8 cellular contexts compared by ENCODE assay signal in the genomic region with DNA sequence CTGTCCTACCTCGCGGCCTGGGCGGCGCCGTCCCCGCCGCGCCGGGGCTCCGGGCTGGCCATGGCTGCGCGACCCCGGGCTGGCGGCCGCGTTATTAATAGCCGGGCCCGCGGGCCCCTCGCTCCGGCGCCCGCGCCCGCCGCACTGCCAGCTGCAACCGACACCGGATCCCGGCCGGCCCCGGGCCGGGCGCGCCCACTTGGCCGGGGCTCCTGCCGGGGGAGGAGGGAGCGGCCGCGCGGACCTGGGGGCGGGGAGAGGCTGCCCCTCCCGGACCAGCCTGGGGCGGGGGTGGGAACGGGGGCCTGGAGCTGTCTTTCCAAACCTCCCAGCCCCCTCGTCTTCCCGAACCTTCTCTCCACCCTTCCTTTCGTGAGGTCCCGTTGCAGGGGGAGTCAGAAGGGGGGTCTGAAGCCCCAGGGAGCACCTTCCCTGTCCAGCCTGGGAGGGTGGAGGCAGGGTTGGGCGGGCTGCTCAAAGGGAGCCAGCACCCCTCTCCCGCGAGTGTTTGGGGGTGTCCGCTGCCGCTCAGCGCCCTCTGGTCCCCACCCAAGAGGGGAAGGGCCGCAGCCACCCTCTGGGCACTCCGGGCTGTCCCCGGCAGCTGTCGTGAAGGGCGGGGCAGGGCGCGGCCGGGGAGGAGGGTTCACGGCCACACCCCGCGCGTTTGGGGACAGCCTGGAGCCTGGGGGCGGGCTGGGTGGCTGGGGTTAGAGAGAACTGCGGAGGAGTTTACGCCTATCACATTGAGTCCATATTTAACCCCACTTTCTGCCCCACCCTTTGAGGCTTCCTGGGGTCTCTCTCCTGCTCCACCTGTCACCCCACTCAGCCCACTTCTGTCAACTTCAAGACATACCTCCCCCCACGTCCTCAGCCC. TPM values are rescaled to one million over a fixed set of nuclear protein-coding genes. Genes with fewer than 3 reads are reported as not detected.
A peak's percentile ranks its signal among the peaks of the same experiment; 100 is the strongest.
DNase-seq lines count a peak whose midpoint lies in the region; ATAC-seq and TF ChIP-seq lines count a peak whose summit lies in the region.

A gene (minus strand): TSS at position 172 of the 880 bp plus-strand sequence. CDS start 110 bp downstream, at position 62.

- H3K36me3 Mint-ChIP-seq in CD4-positive, alpha-beta memory T cell = no peaks in the 10 kb centered on the region

- H3K4me3 ChIP-seq in CD4-positive, alpha-beta memory T cell (ENCODE audit: low read length in 2 of 2) = no peak within 1 kb of the TSS
- H3K4me3 ChIP-seq in HUES48 (ENCODE audit: low read depth, low read length) (peak within 1 kb of the TSS; percentile 69), adipocyte (ENCODE audit: low read length) (peak within 1 kb of the TSS; percentile 92), ovary (peak within 1 kb of the TSS; percentile 39)

- no peaks in the 10 kb centered on the region for H3K9me3 Mint-ChIP-seq in CD4-positive, alpha-beta memory T cell

- peak within 1 kb of the TSS in 1 of 7 donors; percentile 4 for H3K27ac Mint-ChIP-seq in CD4-positive, alpha-beta memory T cell

- peaks cover 10% of the 10 kb centered on the region for H3K4me1 ChIP-seq in CD4-positive, alpha-beta memory T cell (ENCODE audit: insufficient read depth, low read length)
- peaks cover 10% of the 10 kb centered on the region for H3K4me1 ChIP-seq in HUES48 (ENCODE audit: control insufficient read depth, insufficient read depth, low read length)
- H3K4me1 ChIP-seq in adipocyte (ENCODE audit: control insufficient read depth, insufficient read depth, low read length) = peaks cover 54% of the 10 kb centered on the region
- H3K4me1 ChIP-seq in ovary (ENCODE audit: insufficient read depth) = peaks cover 14% of the 10 kb centered on the region

- peak; percentile 85 for ATAC-seq in Right ventricle myocardium superior (ENCODE audit: poor library complexity)

- TF ChIP-seq CTCF in ovary (IDR thresholded peaks at IDR 0.05) = no peak

- no peak within 1 kb of the TSS for H3K9ac ChIP-seq in HUES48 (ENCODE audit: low read depth, low read length)
- H3K9ac ChIP-seq in adipocyte (ENCODE audit: low read length) = peak within 1 kb of the TSS; percentile 89

- POLR2A ChIA-PET in CD4-positive, alpha-beta memory T cell (lab: Charles Lee; ENCODE audit: partially characterized antibody) = no interaction called here

- TF ChIP-seq EP300 in ovary (IDR thresholded peaks at IDR 0.05) = no peak

- peak within 1 kb of the TSS; percentile 48 to 78 (median 64) for H3K4me3 Mint-ChIP-seq in CD4-positive, alpha-beta memory T cell

- intact Hi-C loops in CD4-positive, alpha-beta memory T cell (cut with micrococcal nuclease) = no loop called here
- intact Hi-C loops in Right ventricle myocardium superior (cut with DNase I) = no loop called here
- intact Hi-C loops in ovary (cut with DNase I) = loop anchor here in 1 of 4 donors (10.0 kb wide), 1 partner anchor 48 kb away; a partner anchor contains a TSS

- peaks cover 16% of the 10 kb centered on the region for H3K27me3 ChIP-seq in CD4-positive, alpha-beta memory T cell (ENCODE audit: insufficient read depth, low read length)
- H3K27me3 ChIP-seq in HUES48 (ENCODE audit: control insufficient read depth, insufficient read depth, low read length) = peaks cover 30% of the 10 kb centered on the region
- H3K27me3 ChIP-seq in adipocyte (replicated peaks; ENCODE audit: control insufficient read depth, insufficient read depth, low read length) = no peaks in the 10 kb centered on the region
- H3K27me3 ChIP-seq in ovary = no peaks in the 10 kb centered on the region

- TF ChIP-seq POLR2A in ovary (IDR thresholded peaks at IDR 0.05) = no peak

- DNase-seq in CD4-positive, alpha-beta memory T cell = peak in 1 of 5 donors; percentile 7
- DNase-seq in adipocyte (ENCODE audit: low read depth) (peak; percentile 90), Right ventricle myocardium superior (peak; percentile 85), ovary (peak; percentile 64 to 80 (median 73)), COLO829 (ENCODE audit: low spot score) (no peak), UCSD-AML1 (lab: John Stamatoyannopoulos, UW; ENCODE audit: unreplicated experiment) (no peak), DMS79 treated with DMSO at 0.1 percent for 48 hours (lab: John Stamatoyannopoulos, UW) (no peak)

- 0 to 1% (median 1%) methylated on average over 34 to 69 of the region's 70 CpGs for WGBS in ovary, 3 donors

- no peaks in the 10 kb centered on the region for H3K9me3 ChIP-seq in CD4-positive, alpha-beta memory T cell (ENCODE audit: control insufficient read depth in 1 of 2, low read length in 2 of 2)
- H3K9me3 ChIP-seq in HUES48 (ENCODE audit: control insufficient read depth, insufficient read depth, low read length) = no peaks in the 10 kb centered on the region
- H3K9me3 ChIP-seq in adipocyte (ENCODE audit: control insufficient read depth, low read length) = no peaks in the 10 kb centered on the region
- no peaks in the 10 kb centered on the region for H3K9me3 ChIP-seq in ovary

- peaks cover 8 to 14% (median 12%) of the 10 kb centered on the region in 4 donors for H3K4me1 Mint-ChIP-seq in CD4-positive, alpha-beta memory T cell

- CTCF ChIA-PET in CD4-positive, alpha-beta memory T cell (lab: Charles Lee; ENCODE audit: partially characterized antibody) = interaction anchor here (2.2 kb wide), 1 partner anchor 10 kb away, joined by 11 read pairs; no protein-coding TSS in a partner anchor

- H3K27ac ChIP-seq in CD4-positive, alpha-beta memory T cell (ENCODE audit: low read depth, low read length) = no peak within 1 kb of the TSS
- H3K27ac ChIP-seq in HUES48 (ENCODE audit: low read depth, low read length) (no peak within 1 kb of the TSS), ovary (peak within 1 kb of the TSS; percentile 61 to 86)

- H3K36me3 ChIP-seq in CD4-positive, alpha-beta memory T cell (ENCODE audit: insufficient read depth, low read length) = no peaks in the 10 kb centered on the region
- H3K36me3 ChIP-seq in HUES48 (ENCODE audit: control insufficient read depth, insufficient read depth, low read length) = no peaks in the 10 kb centered on the region
- H3K36me3 ChIP-seq in adipocyte (ENCODE audit: control insufficient read depth, insufficient read depth, low read length, severe bottlenecking) = no peaks in the 10 kb centered on the region
- no peaks in the 10 kb centered on the region for H3K36me3 ChIP-seq in ovary

- H3K27me3 Mint-ChIP-seq in CD4-positive, alpha-beta memory T cell = peaks cover 22 to 34% of the 10 kb centered on the region in 2 donors

RNA-seq across cellular contexts. Expression of the gene that starts here (rescaled TPM):
- total RNA-seq in CD4-positive, alpha-beta memory T cell = not detected
- not detected for polyA plus RNA-seq in CD4-positive, alpha-beta memory T cell
- total RNA-seq in Right ventricle myocardium superior (22.1 TPM), ovary (10 to 100 TPM in 3 of 7 donors, 1 to 10 TPM in 4; 3.2 to 13.5 (median 9.8) TPM)
- polyA plus RNA-seq in ovary = 10 to 100 TPM in 1 of 2 donors, 1 to 10 TPM in 1; 3.0 to 10.6 TPM

Comparison
In these comparisons a context has a peak if more than half of its experiments do, and no peak if none do; other contexts are left out.
1. RNA of the gene that starts here (total RNA-seq): 22.1 TPM in Right ventricle myocardium superior (single experiment) and 3.2 to 13.5 TPM in ovary; not detected in CD4-positive, alpha-beta memory T cell; every median in the first group is over 4 times any median in the second.
2. RNA of the gene that starts here (polyA plus RNA-seq): 3.0 to 10.6 TPM in ovary; not detected in CD4-positive, alpha-beta memory T cell; every median in the first group is over 4 times any median in the second.
3. DNase-seq: peak in adipocyte (single experiment), Right ventricle myocardium superior (single experiment) and ovary (5 of 5); none in COLO829 (single experiment), UCSD-AML1 (single experiment) and DMS79 treated with DMSO at 0.1 percent for 48 hours (single experiment).
4. H3K27ac ChIP-seq: peak in ovary (2 of 2); none in CD4-positive, alpha-beta memory T cell (single experiment) and HUES48 (single experiment).
5. H3K4me3 ChIP-seq: peak in HUES48 (single experiment), adipocyte (single experiment) and ovary (single experiment); none in CD4-positive, alpha-beta memory T cell (0 of 2).